Comparison of ENCODE assay signal across 1 cellular context in the genomic region with DNA sequence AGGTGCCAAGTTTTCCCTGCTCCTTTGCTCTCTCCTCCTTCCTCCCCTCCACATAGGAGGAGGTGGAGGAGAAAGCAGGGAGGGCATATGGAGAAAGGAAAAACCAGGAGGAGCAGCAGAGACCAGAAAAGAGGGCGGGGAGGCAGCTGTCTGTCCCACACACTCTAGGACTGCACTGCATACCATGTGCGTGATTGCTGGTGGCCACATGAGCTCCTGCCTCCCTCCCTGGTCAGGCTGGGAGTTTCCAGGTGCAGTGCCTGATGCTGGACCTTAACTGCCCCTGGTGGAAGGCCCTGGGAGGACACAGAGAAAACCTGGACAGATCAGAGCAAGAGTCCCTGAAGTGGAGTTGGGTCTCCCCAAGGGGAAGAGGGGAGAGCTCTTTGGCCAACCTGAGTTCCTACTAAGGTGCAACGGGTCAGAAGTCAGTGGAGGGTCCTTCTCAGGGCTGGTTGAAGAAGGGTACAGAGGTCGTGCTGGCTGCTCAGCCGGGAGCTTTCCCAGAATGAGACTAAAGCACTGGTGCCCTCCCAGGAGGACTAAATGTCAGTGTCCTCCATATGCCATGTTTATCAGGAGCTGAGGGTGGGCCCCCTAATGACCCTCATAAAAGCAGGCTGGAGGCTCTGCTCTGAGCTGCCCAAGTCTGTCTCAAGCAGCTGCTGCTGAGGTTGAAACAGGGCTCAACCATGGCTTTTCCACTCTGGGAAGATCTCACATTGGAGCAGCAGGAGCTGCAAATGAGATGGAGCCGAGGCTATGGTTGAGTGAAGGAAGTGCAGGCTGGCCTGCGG.
TF ChIP-seq lines count a peak whose summit lies in the region.

No MANE protein-coding gene starts in this region.

TF ChIP-seq in H1, 55 proteins besides CTCF, POLR2A, EP300 and RAD21:
- no peak for TF ChIP-seq SIX5 (IDR thresholded peaks at IDR 0.05; ENCODE audit: low read depth, low read length)
- no peak for TF ChIP-seq EGR1 (IDR thresholded peaks at IDR 0.05; ENCODE audit: borderline replicate concordance, low read depth, low read length)
- TF ChIP-seq, protein P1, sequence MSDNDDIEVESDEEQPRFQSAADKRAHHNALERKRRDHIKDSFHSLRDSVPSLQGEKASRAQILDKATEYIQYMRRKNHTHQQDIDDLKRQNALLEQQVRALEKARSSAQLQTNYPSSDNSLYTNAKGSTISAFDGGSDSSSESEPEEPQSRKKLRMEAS (IDR thresholded peaks at IDR 0.05), result 0 out of 2 replicates have a peak, but pooled peaks have one; percentile 10
- no peak for TF ChIP-seq KDM4A (IDR thresholded peaks at IDR 0.05; ENCODE audit: low read depth, low read length, severe bottlenecking)
